Comparison of ENCODE assay signal across 1 cellular context in genomic region chr1:25482211-25482610, GRCh38.
TF ChIP-seq lines count a peak whose summit lies in the region.

No MANE protein-coding gene starts in this region.

TF ChIP-seq in K562, 482 proteins besides CTCF, POLR2A, EP300 and RAD21 (continued from another document):
- 0 out of 2 replicates have a peak, but pooled peaks have one; percentile 17 for TF ChIP-seq MEF2D (tag; conservative IDR thresholded peaks at IDR 0.05; ENCODE audit: low read depth)
- peak; percentile 41; the same call in 1 of the 2 replicates for TF ChIP-seq HDGF (IDR thresholded peaks at IDR 0.05)
- no peak for TF ChIP-seq ZNF431 (CRISPR knock-in tag; IDR thresholded peaks at IDR 0.05)
- peak in 1 of 2 experiments; percentile 32; a peak in 1 of 4 replicates for TF ChIP-seq RCOR1 (IDR thresholded peaks at IDR 0.05; ENCODE audit: borderline replicate concordance in 1 of 2, low read depth in 2 of 2, low read length in 2 of 2)
- TF ChIP-seq NR2C2 (CRISPR knock-in tag; IDR thresholded peaks at IDR 0.05), result no peak
- 0 out of 2 replicates have a peak, but pooled peaks have one; percentile 23 for TF ChIP-seq NR2C2 (tag; IDR thresholded peaks at IDR 0.05)
- TF ChIP-seq YY1 (IDR thresholded peaks at IDR 0.05; ENCODE audit: borderline replicate concordance in 1 of 3, control insufficient read depth in 1 of 3, extremely low read depth in 1 of 3, insufficient read depth in 3 of 3, insufficient read length in 1 of 3, insufficient replicate concordance in 2 of 3, low read depth in 1 of 3, low read length in 2 of 3), result peak in 1 of 3 experiments; percentile 24
- peak; percentile 62; the same call in 1 of the 2 replicates for TF ChIP-seq MYC (IDR thresholded peaks at IDR 0.05; ENCODE audit: low read depth, low read length)
- no peak for TF ChIP-seq MYC (CRISPR knock-in tag; IDR thresholded peaks at IDR 0.05; ENCODE audit: borderline replicate concordance, low read depth)
- TF ChIP-seq GATAD2A (IDR thresholded peaks at IDR 0.05), result 0 out of 2 replicates have a peak, but pooled peaks have one; percentile 16
- 0 out of 2 replicates have a peak, but pooled peaks have one; percentile 46 for TF ChIP-seq ZNF766 (CRISPR knock-in tag; conservative IDR thresholded peaks at IDR 0.05)
- TF ChIP-seq HDAC1 (IDR thresholded peaks at IDR 0.05), result peak in 1 of 2 experiments; percentile 19; a peak in 1 of 4 replicates
- no peak for TF ChIP-seq NUFIP1 (IDR thresholded peaks at IDR 0.05; ENCODE audit: partially characterized antibody)
- no peak for TF ChIP-seq HDAC3 (IDR thresholded peaks at IDR 0.05; ENCODE audit: borderline replicate concordance, partially characterized antibody)
